18 cellular contexts compared by ENCODE assay signal in the genomic region with DNA sequence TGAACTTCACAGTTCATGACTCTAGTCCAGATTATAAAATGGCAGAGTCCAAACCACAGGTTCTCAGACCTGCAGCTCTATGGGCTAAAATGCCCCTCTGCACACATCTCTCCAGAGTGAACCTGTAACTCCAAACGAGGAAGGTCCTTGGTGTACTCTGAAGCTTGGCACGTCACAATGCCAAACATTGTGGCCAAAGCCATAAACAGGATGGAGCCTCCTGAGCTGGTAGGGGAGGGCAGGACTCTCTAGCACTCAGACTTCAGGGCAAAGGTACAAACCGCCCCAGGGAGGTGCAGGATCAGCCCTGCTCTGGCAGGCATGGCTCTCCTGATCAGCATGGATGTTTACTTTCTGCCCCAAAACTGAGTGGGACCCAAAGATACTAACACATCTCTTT. TPM values are rescaled to one million over a fixed set of nuclear protein-coding genes. Genes with fewer than 3 reads are reported as not detected.
DNase-seq lines count a peak whose midpoint lies in the region; ATAC-seq, FAIRE-seq and TF ChIP-seq lines count a peak whose summit lies in the region.
"Had no signal": no experiment of that assay in that cellular context is flagged by ENCODE, and none has a peak within 500 bp of the region (broad histone marks: within the 10 kb centered on the region; RNA-seq: fewer than 3 reads in every experiment).

No MANE protein-coding gene starts in this region.

- H3K9ac ChIP-seq in H1 (replicated peaks in 1 of 4; ENCODE audit: extremely low read depth in 1 of 4, low read depth in 3 of 4, low read length in 3 of 4), result no peak overlapping the region
- H3K9ac ChIP-seq: BLaER1 treated with 17β-estradiol and CSF1 and Interleukin-3, amounts not matched to agents 10 nM and 100 nM had no signal

- peaks cover 1 to 4% (median 3%) of the 10 kb centered on the region in 4 experiments; a peak in 5 of 7 replicates for H3K4me1 ChIP-seq in H1 (replicated peaks in 1 of 4; ENCODE audit: control insufficient read depth in 3 of 4, insufficient read depth in 4 of 4, low read length in 3 of 4)

- no peaks in the 10 kb centered on the region for H3K79me2 ChIP-seq in H1 (ENCODE audit: control insufficient read depth in 1 of 2, insufficient read depth in 2 of 2, low read length in 2 of 2)

- no peak for TF ChIP-seq EP300 in H1 (IDR thresholded peaks at IDR 0.05; ENCODE audit: borderline replicate concordance in 1 of 2, low read depth in 2 of 2, low read length in 2 of 2)

- H3K79me1 ChIP-seq in H1 (ENCODE audit: low read depth, low read length), result no peaks in the 10 kb centered on the region

- no peak overlapping the region for H3K18ac ChIP-seq in H1 (ENCODE audit: extremely low read depth, low read length)

- H3K4me2 ChIP-seq in H1 (ENCODE audit: insufficient read depth in 1 of 2, low read depth in 2 of 2, low read length in 2 of 2), result no peak overlapping the region
- H3K4me2 ChIP-seq: BLaER1 treated with 17β-estradiol and CSF1 and Interleukin-3, amounts not matched to agents 10 nM and 100 nM had no signal

- POLR2A ChIA-PET in H1 (lab: Charles Lee; ENCODE audit: partially characterized antibody), result interaction anchor here (0.7 to 1.2 kb wide), 2 partner anchors 10 to 180 kb away, joined by 3 read pairs; no protein-coding TSS in a partner anchor

- DNase-seq in LNCaP clone FGC (ENCODE audit: low read depth) (peak; percentile 90), H1 (ENCODE audit: low read depth in 1 of 2, low spot score in 2 of 2) (no peak), epidermal melanocyte (ENCODE audit: insufficient read length, low spot score) (no peak), NCI-H1048 (lab: John Stamatoyannopoulos, UW) (no peak), HFFc6 (no peak)
- DNase-seq: CD8-positive, alpha-beta memory T cell; H7; NCI-H1105 treated with DMSO at 0.1 percent for 48 hours; NCI-H1694 treated with DMSO at 0.1 percent for 48 hours; NCI-H2227 treated with DMSO at 0.1 percent for 48 hours; NCI-H524; NCI-H82; PC-3 had no signal

- H3K27me3 ChIP-seq in H1 (replicated peaks in 1 of 4; ENCODE audit: control insufficient read depth in 3 of 4, extremely low read depth in 1 of 4, insufficient read depth in 3 of 4, low read length in 3 of 4), result peaks cover 11 to 36% (median 30%) of the 10 kb centered on the region in 4 experiments

- no peak overlapping the region for H2BK20ac ChIP-seq in H1 (ENCODE audit: low read length)

- no peaks in the 10 kb centered on the region for H3K9me3 Mint-ChIP-seq in nephron
- no peaks in the 10 kb centered on the region for H3K9me3 Mint-ChIP-seq in HFFc6
- H3K9me3 Mint-ChIP-seq: CD8-positive, alpha-beta memory T cell had no signal

- FAIRE-seq in H1 (lab: Jason Lieb, UNC), result no peak

- H2AFZ ChIP-seq in H1 (ENCODE audit: low read length), result no peak overlapping the region

- H3K14ac ChIP-seq in H1 (ENCODE audit: insufficient read length), result no peak overlapping the region

- peak overlapping the region; percentile 31 for H4K8ac ChIP-seq in H1 (ENCODE audit: extremely low read depth, insufficient read depth, low read length)

- H3K27ac Mint-ChIP-seq in nephron (no peak overlapping the region), HFFc6 (no peak overlapping the region)
- H3K27ac Mint-ChIP-seq: CD8-positive, alpha-beta memory T cell had no signal

- H4K91ac ChIP-seq in H1 (replicated peaks; ENCODE audit: insufficient read length, low read length), result no peak overlapping the region

- no peak for TF ChIP-seq CTCF in C4-2B (conservative IDR thresholded peaks at IDR 0.05)
- no peak for TF ChIP-seq CTCF in LNCaP clone FGC (IDR thresholded peaks at IDR 0.05; ENCODE audit: control insufficient read depth, extremely low read depth, insufficient read depth)
- no peak for TF ChIP-seq CTCF in H1 (IDR thresholded peaks at IDR 0.05; ENCODE audit: control extremely low read depth in 1 of 3, insufficient read depth in 1 of 3, low read depth in 1 of 3, low read length in 3 of 3)
- TF ChIP-seq CTCF in nephron (IDR thresholded peaks at IDR 0.05; ENCODE audit: unreplicated experiment in 3 of 3), result no peak
- TF ChIP-seq CTCF in HFFc6 (IDR thresholded peaks at IDR 0.05), result no peak

- H2BK5ac ChIP-seq in H1 (ENCODE audit: low read depth, low read length), result no peak overlapping the region

- H3K4me3 ChIP-seq in LNCaP clone FGC (ENCODE audit: low read depth, low read length) (no peak overlapping the region), H1 (ENCODE audit: extremely low read depth in 1 of 4, insufficient read depth in 2 of 4, low read depth in 3 of 4, low read length in 4 of 4) (no peak overlapping the region)
- H3K4me3 ChIP-seq: BLaER1 treated with 17β-estradiol and CSF1 and Interleukin-3, amounts not matched to agents 10 nM and 100 nM had no signal

- no peak overlapping the region for H2AK5ac ChIP-seq in H1 (ENCODE audit: low read depth, low read length)

- no peak overlapping the region for H2BK12ac ChIP-seq in H1 (ENCODE audit: low read depth, low read length)

- WGBS in H1 (ENCODE audit: extremely low coverage in 1 of 2, insufficient coverage in 1 of 2, insufficient read length in 1 of 2, insufficient replicate concordance in 2 of 2, low coverage in 1 of 2, low lambda C conversion rate in 2 of 2, missing lambda C conversion rate in 1 of 2), 2 experiments, result 89% methylated on average over 3 of the region's 3 CpGs; no CpG with 5 or more reads in 1 of the 2 experiments

- no peak overlapping the region for H3K4ac ChIP-seq in H1 (replicated peaks; ENCODE audit: insufficient read length, low read depth, low read length)

- peaks cover 7% of the 10 kb centered on the region; the same call in 1 of the 2 replicates for H3K23me2 ChIP-seq in H1 (ENCODE audit: low read depth, low read length)

- peak overlapping the region; percentile 76 for H3K27ac ChIP-seq in C4-2B
- H3K27ac ChIP-seq in H1 (ENCODE audit: low read depth, low read length), result no peak overlapping the region
- H3K27ac ChIP-seq: BLaER1 treated with 17β-estradiol and CSF1 and Interleukin-3, amounts not matched to agents 10 nM and 100 nM; HL-60 had no signal

- no peaks in the 10 kb centered on the region for H3K36me3 ChIP-seq in H1 (ENCODE audit: control insufficient read depth in 2 of 4, insufficient read depth in 4 of 4, low read length in 3 of 4)
- H3K36me3 ChIP-seq: BLaER1 treated with 17β-estradiol and CSF1 and Interleukin-3, amounts not matched to agents 10 nM and 100 nM had no signal

- no peak overlapping the region for H3K56ac ChIP-seq in H1 (replicated peaks; ENCODE audit: insufficient read length, low read depth, low read length)

- no peaks in the 10 kb centered on the region for H4K20me1 ChIP-seq in H1 (replicated peaks in 1 of 2; ENCODE audit: control insufficient read depth in 1 of 2, insufficient read depth in 2 of 2, low read length in 2 of 2)

- no peaks in the 10 kb centered on the region for H3K9me3 ChIP-seq in H1 (ENCODE audit: insufficient read depth in 2 of 2, low read depth in 1 of 2, low read length in 1 of 2)
- H3K9me3 ChIP-seq: BLaER1 treated with 17β-estradiol and CSF1 and Interleukin-3, amounts not matched to agents 10 nM and 100 nM had no signal

- no peak overlapping the region for H3K23ac ChIP-seq in H1 (ENCODE audit: insufficient read length)

- no peak for TF ChIP-seq POLR2A in H1 (IDR thresholded peaks at IDR 0.05; ENCODE audit: control extremely low read depth in 1 of 2, low read depth in 2 of 2, low read length in 2 of 2)

- TF ChIP-seq RAD21 in H1 (IDR thresholded peaks at IDR 0.05 in 1 of 2, conservative IDR thresholded peaks at IDR 0.05 in 1 of 2; ENCODE audit: low read depth in 2 of 2, low read length in 2 of 2), result no peak

- H3K36me3 Mint-ChIP-seq in nephron (ENCODE audit: low read depth) (no peaks in the 10 kb centered on the region), HFFc6 (ENCODE audit: low read depth) (no peaks in the 10 kb centered on the region)
- H3K36me3 Mint-ChIP-seq: CD8-positive, alpha-beta memory T cell had no signal

- H3K4me1 Mint-ChIP-seq in nephron (peaks cover 18% of the 10 kb centered on the region), HFFc6 (ENCODE audit: low read depth) (no peaks in the 10 kb centered on the region)

- no peak overlapping the region for H2BK120ac ChIP-seq in H1 (replicated peaks; ENCODE audit: low read depth, low read length)

- CTCF ChIA-PET in H1 (lab: Charles Lee; ENCODE audit: partially characterized antibody), result interaction anchor here (1.0 to 12.2 kb wide), 5 partner anchors 15 to 73 kb away, joined by 3 to 177 read pairs (median 6); no protein-coding TSS in a partner anchor

- H4K5ac ChIP-seq in H1 (ENCODE audit: insufficient read length, low read depth, low read length), result no peak overlapping the region

- H3K4me3 Mint-ChIP-seq in nephron (peak overlapping the region; percentile 34 to 88 (median 41)), HFFc6 (no peak overlapping the region)

- no peak for ATAC-seq in GM19397 (IDR thresholded peaks at IDR 0.05; ENCODE audit: unreplicated experiment)

- H3K27me3 Mint-ChIP-seq in nephron (ENCODE audit: low read depth), result peaks cover 49% of the 10 kb centered on the region
- peaks cover 17% of the 10 kb centered on the region for H3K27me3 Mint-ChIP-seq in HFFc6 (ENCODE audit: insufficient read depth)

- no peak overlapping the region for H2BK15ac ChIP-seq in H1 (ENCODE audit: low read length)

TF ChIP-seq in H1, 55 proteins besides CTCF, POLR2A, EP300 and RAD21 (continues in another document):
- TF ChIP-seq SP1 (IDR thresholded peaks at IDR 0.05; ENCODE audit: low read depth, low read length) (no peak), KDM1A (IDR thresholded peaks at IDR 0.05; ENCODE audit: borderline replicate concordance, low read length) (no peak), ZNF274 (IDR thresholded peaks at IDR 0.05; ENCODE audit: borderline replicate concordance, extremely low read depth, low read length) (no peak), NRF1 (IDR thresholded peaks at IDR 0.05; ENCODE audit: low read depth, low read length) (no peak), CHD2 (IDR thresholded peaks at IDR 0.05; ENCODE audit: low read length) (no peak), TAF1 (IDR thresholded peaks at IDR 0.05; ENCODE audit: low read depth, low read length) (no peak), HDAC6 (IDR thresholded peaks at IDR 0.05; ENCODE audit: low read depth, low read length) (no peak), MAFK (IDR thresholded peaks at IDR 0.05; ENCODE audit: low read depth, low read length) (no peak), CTBP2 (IDR thresholded peaks at IDR 0.05; ENCODE audit: borderline replicate concordance, insufficient read depth, insufficient read length, low read length) (no peak)

RNA-seq across cellular contexts. Expression of gene SCUBE2, which starts 2.3 kb away (rescaled TPM):
- 0.42 and 1.2 TPM in 2 replicates for total RNA-seq in H1 (2021; fragmentation: NEBNext Ultra II Directional; extraction: Animal tissue kit (Norgen Biotek cat#: 25700))
- polyA plus RNA-seq in H1 (2011; rRNA removed), result 0.29 and 1.1 TPM in 2 replicates
- 0.63 TPM for polyA plus RNA-seq in H1 (2011; cell fraction: cytosol; rRNA removed)
- 0.90 TPM for polyA plus RNA-seq in H1 (2011; cell fraction: nucleus; rRNA removed)
- 1.1 to 2.0 TPM (median 1.8 TPM) in 4 replicates for polyA plus RNA-seq in H1 (2012, experiment 1 of 2)
- 0.26 TPM for polyA plus RNA-seq in H1 (2012, experiment 2 of 2)
- polyA plus RNA-seq in H1 (2013, experiment 1 of 2), result 0.61 TPM
- 0.31 TPM for polyA plus RNA-seq in H1 (2013, experiment 2 of 2)
- polyA minus RNA-seq in H1 (2011; rRNA and poly(A)+ RNA removed), result 0.50 and 2.0 TPM in 2 replicates
- polyA minus RNA-seq in H1 (2011; cell fraction: cytosol; rRNA and poly(A)+ RNA removed), result not detected
- polyA minus RNA-seq in H1 (2011; cell fraction: nucleus; rRNA and poly(A)+ RNA removed), result 0.20 TPM
- 1 to 10 TPM in 1 of 6 experiments, under 1 TPM in 5; 0.31 to 1.1 (median 0.80) TPM for total RNA-seq in HFFc6 (2021; fragmentation: NEBNext Ultra II Directional; extraction: Animal tissue kit (Norgen Biotek cat#: 25700))
- polyA plus RNA-seq: CD8-positive, alpha-beta memory T cell had no signal
